15 cellular contexts compared by ENCODE assay signal in genomic region chr15:98955331-98955730, GRCh38. TPM values are rescaled to one million over a fixed set of nuclear protein-coding genes. Genes with fewer than 3 reads are reported as not detected.
DNase-seq lines count a peak whose midpoint lies in the region; ATAC-seq and TF ChIP-seq lines count a peak whose summit lies in the region.
"Had no signal": no experiment of that assay in that cellular context is flagged by ENCODE, and none has a peak within 500 bp of the region (broad histone marks: within the 10 kb centered on the region; RNA-seq: fewer than 3 reads in every experiment).

No MANE protein-coding gene starts in this region.

- no peak overlapping the region for H4K8ac ChIP-seq in trophoblast cell (ENCODE audit: low read depth, low read length)

- no peak overlapping the region for H2BK12ac ChIP-seq in trophoblast cell (ENCODE audit: low read length)

- no peak overlapping the region for H3K18ac ChIP-seq in trophoblast cell (ENCODE audit: low read length)

- H2BK5ac ChIP-seq in trophoblast cell (ENCODE audit: low read depth, low read length, poor library complexity) = no peak overlapping the region

- H3K79me1 ChIP-seq in trophoblast cell (ENCODE audit: low read length) = no peaks in the 10 kb centered on the region

- no peak overlapping the region for H3K9ac ChIP-seq in trophoblast cell (ENCODE audit: low read length)

- H3K4me2 ChIP-seq in trophoblast cell (ENCODE audit: low read length) = no peak overlapping the region

- no peak overlapping the region for H2AK5ac ChIP-seq in trophoblast cell (ENCODE audit: low read length)

- no peak overlapping the region for H3K4ac ChIP-seq in trophoblast cell (ENCODE audit: low read depth, low read length)

- ATAC-seq in upper lobe of left lung (ENCODE audit: low FRiP score in 2 of 2) = no peak
- ATAC-seq: activated CD8-positive, alpha-beta T cell treated with anti-CD3 and anti-CD28 coated beads, Interleukin-2, amount 10 ng/mL, durations not matched to agents 7 days and 5 days; natural killer cell treated with Interleukin-12 subunit alpha and Interleukin-12 subunit beta and Interleukin-15 and Interleukin-18, amount 100 ng/mL, for 72 hours had no signal

- DNase-seq in ascending aorta (ENCODE audit: low spot score in 2 of 2) (no peak), left ventricle myocardium inferior (peak; percentile 71), trophoblast cell (no peak), upper lobe of left lung (no peak), amniotic stem cell (lab: John Stamatoyannopoulos, UW) (no peak), KBM-7 (no peak), NCI-H1417 treated with DMSO at 0.1 percent for 48 hours (lab: John Stamatoyannopoulos, UW) (no peak)
- no peak for DNase-seq in central memory CD4-positive, alpha-beta T cell
- DNase-seq: activated CD8-positive, alpha-beta T cell treated with anti-CD3 and anti-CD28 coated beads, Interleukin-2, amount 10 ng/mL, durations not matched to agents 7 days and 5 days; activated gamma-delta T cell; erythroblast; NCI-H1436 treated with DMSO at 0.1 percent for 48 hours; NCI-H524 treated with DMSO at 0.1 percent for 48 hours; SIG-M5 had no signal

- H4K12ac ChIP-seq in trophoblast cell (ENCODE audit: low read depth, low read length) = no peak overlapping the region

- no peak overlapping the region for H4K91ac ChIP-seq in trophoblast cell (ENCODE audit: low read depth, low read length)

- no peak overlapping the region for H2BK120ac ChIP-seq in trophoblast cell (ENCODE audit: insufficient read depth, low read length, poor library complexity)

- H3K27ac ChIP-seq in ascending aorta (peak overlapping the region; percentile 95 to 98), left ventricle myocardium inferior (replicated peaks) (peak overlapping the region; percentile 79), trophoblast cell (ENCODE audit: low read depth, low read length) (no peak overlapping the region), upper lobe of left lung (peak overlapping the region; percentile 57 to 78 (median 75))

- no peak overlapping the region for H3K14ac ChIP-seq in trophoblast cell (ENCODE audit: low read length)

- H3K4me1 ChIP-seq in ascending aorta (peaks cover 20 to 48% of the 10 kb centered on the region in 2 donors), left ventricle myocardium inferior (peaks cover 56% of the 10 kb centered on the region), trophoblast cell (ENCODE audit: control insufficient read depth in 1 of 2, insufficient read depth in 2 of 2, low read length in 2 of 2) (no peaks in the 10 kb centered on the region), upper lobe of left lung (peaks cover 0 to 30% (median 18%) of the 10 kb centered on the region in 4 donors)

- WGBS in trophoblast cell (ENCODE audit: extremely low coverage, insufficient coverage, insufficient read length) = no CpG with 5 or more reads among the region's 8 CpGs
- WGBS in upper lobe of left lung, 2 donors = 61 to 80% methylated on average over 8 of the region's 8 CpGs

- peak overlapping the region; percentile 10 for H2AFZ ChIP-seq in trophoblast cell (ENCODE audit: insufficient read depth, low read length, poor library complexity)

- intact Hi-C loops in ascending aorta (cut with DNase I) (loop anchor here (2.0 kb wide), 5 partner anchors 27 to 309 kb away; no protein-coding TSS in a partner anchor), left ventricle myocardium inferior (cut with micrococcal nuclease) (no loop called here)

- peaks cover 39 to 55% of the 10 kb centered on the region in 2 donors for H3K36me3 ChIP-seq in ascending aorta
- peaks cover 65% of the 10 kb centered on the region for H3K36me3 ChIP-seq in left ventricle myocardium inferior
- H3K36me3 ChIP-seq in trophoblast cell (ENCODE audit: control insufficient read depth in 1 of 2, insufficient read depth in 2 of 2, low read length in 2 of 2) = peaks cover 71 to 87% of the 10 kb centered on the region in 2 experiments
- H3K36me3 ChIP-seq in upper lobe of left lung = peaks cover 0 to 70% (median 42%) of the 10 kb centered on the region in 4 donors

- H3K23ac ChIP-seq in trophoblast cell (ENCODE audit: low read length) = no peak overlapping the region

- no peak for TF ChIP-seq POLR2A in upper lobe of left lung (IDR thresholded peaks at IDR 0.05)

- TF ChIP-seq EP300 in upper lobe of left lung (IDR thresholded peaks at IDR 0.05) = no peak

- no peak for TF ChIP-seq CTCF in ascending aorta (IDR thresholded peaks at IDR 0.05)
- TF ChIP-seq CTCF in left ventricle myocardium inferior (IDR thresholded peaks at IDR 0.05; ENCODE audit: borderline replicate concordance) = no peak
- TF ChIP-seq CTCF in upper lobe of left lung (IDR thresholded peaks at IDR 0.05) = no peak

- in situ Hi-C loops in KBM-7 (cut with MboI; ENCODE audit: low pct_unique_long_range_greater_than_20kb, low sequenced_read_pairs) = no loop called here

- H3K27me3 ChIP-seq in ascending aorta (no peaks in the 10 kb centered on the region), left ventricle myocardium inferior (ENCODE audit: low read depth) (no peaks in the 10 kb centered on the region), trophoblast cell (ENCODE audit: insufficient read depth, low read length) (no peaks in the 10 kb centered on the region), upper lobe of left lung (no peaks in the 10 kb centered on the region)

- H3K9me3 ChIP-seq in ascending aorta = no peaks in the 10 kb centered on the region
- H3K9me3 ChIP-seq in left ventricle myocardium inferior (replicated peaks) = peaks cover under 1% of the 10 kb centered on the region
- peaks cover under 1% of the 10 kb centered on the region for H3K9me3 ChIP-seq in trophoblast cell (ENCODE audit: insufficient read depth, low read depth, low read length)
- H3K9me3 ChIP-seq in upper lobe of left lung = no peaks in the 10 kb centered on the region

- H3K4me3 ChIP-seq in ascending aorta (no peak overlapping the region), left ventricle myocardium inferior (no peak overlapping the region), trophoblast cell (ENCODE audit: low read depth, low read length) (no peak overlapping the region), upper lobe of left lung (no peak overlapping the region)

- H3K79me2 ChIP-seq in trophoblast cell (ENCODE audit: control insufficient read depth, insufficient read depth, low read length, poor library complexity) = no peaks in the 10 kb centered on the region

RNA-seq across cellular contexts. Expression of gene PGPEP1L, which starts 52.3 kb away (rescaled TPM):
- not detected for total RNA-seq in ascending aorta
- 0.30 TPM for total RNA-seq in left ventricle myocardium inferior
- 0.04 and 0.06 TPM in 2 replicates for polyA plus RNA-seq in trophoblast cell (2013)
- not detected for total RNA-seq in upper lobe of left lung
- total RNA-seq: activated CD8-positive, alpha-beta T cell treated with anti-CD3 and anti-CD28 coated beads, Interleukin-2, amount 10 ng/mL, durations not matched to agents 7 days and 5 days; natural killer cell treated with Interleukin-12 subunit alpha and Interleukin-12 subunit beta and Interleukin-15 and Interleukin-18, amount 100 ng/mL, for 72 hours had no signal
